In the genomic region with DNA sequence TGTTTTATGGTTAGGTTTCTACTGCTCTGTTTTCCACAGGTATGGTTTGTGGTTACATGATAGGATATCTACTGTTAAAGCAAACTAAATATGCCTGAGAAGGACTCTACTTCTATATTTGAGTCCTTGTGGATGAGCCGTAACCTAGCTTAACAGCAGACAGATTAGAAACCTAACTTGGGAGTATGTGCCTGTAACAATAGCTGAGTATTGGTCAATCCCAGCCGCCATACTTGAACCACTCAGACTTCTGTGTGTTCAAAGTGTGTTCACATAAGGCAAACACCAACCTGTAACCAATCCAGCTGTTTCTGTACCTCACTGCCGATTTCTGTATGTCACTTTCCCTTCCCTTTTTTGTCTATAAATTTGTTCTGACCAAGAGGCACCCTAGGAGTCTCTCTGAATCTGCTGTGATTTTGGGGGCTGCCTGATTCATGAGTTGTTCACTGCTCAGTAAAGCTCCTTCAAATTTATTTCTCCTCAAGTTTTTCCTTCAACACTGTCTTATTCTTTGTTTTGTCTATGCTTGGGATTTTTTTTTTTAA, we compare ENCODE assay signal across 24 cellular contexts. TPM values are rescaled to one million over a fixed set of nuclear protein-coding genes. Genes with fewer than 3 reads are reported as not detected.
DNase-seq lines count a peak whose midpoint lies in the region; ATAC-seq and TF ChIP-seq lines count a peak whose summit lies in the region.
"Had no signal": no experiment of that assay in that cellular context is flagged by ENCODE, and none has a peak within 500 bp of the region (broad histone marks: within the 10 kb centered on the region; RNA-seq: fewer than 3 reads in every experiment).

No MANE protein-coding gene starts in this region.

- no peaks in the 10 kb centered on the region for H3K27me3 Mint-ChIP-seq in activated naive CD4-positive, alpha-beta T cell treated with anti-CD3 and anti-CD28 coated beads, Interleukin-2, amount 50 U/mL, for 24 hours
- H3K27me3 Mint-ChIP-seq: activated naive CD4-positive, alpha-beta T cell treated with anti-CD3 and anti-CD28 coated beads, Interleukin-2, amount 10 ng/mL, durations not matched to agents 7 days and 5 days; stimulated activated naive CD8-positive, alpha-beta T cell treated with anti-CD3 and anti-CD28 coated beads, Interleukin-15, Interleukin-2, amounts not matched to agents 100 ng/mL and 50 ng/mL, for 24 hours; T-cell had no signal

- H3K27me3 ChIP-seq in SU-DHL-6 (ENCODE audit: low read length) = no peaks in the 10 kb centered on the region
- H3K27me3 ChIP-seq: BE2C, neutrophil, tibial nerve had no signal

- no peak for TF ChIP-seq CTCF in SU-DHL-6 (IDR thresholded peaks at IDR 0.05; ENCODE audit: insufficient read depth, low read length, poor library complexity, severe bottlenecking)

- no peak for DNase-seq in activated naive CD4-positive, alpha-beta T cell treated with anti-CD3 and anti-CD28 coated beads, Interleukin-2, amount 50 U/mL, for 72 hours (ENCODE audit: low spot score in 2 of 2)
- no peak for DNase-seq in NCI-H82 (lab: John Stamatoyannopoulos, UW)
- no peak for DNase-seq in 8988T
- no peak for DNase-seq in activated CD4-positive, alpha-beta T cell treated with anti-CD3 and anti-CD28 coated beads, Interleukin-2, amount 50 U/mL, for 4 hours
- DNase-seq in GM19238 (ENCODE audit: insufficient read length, low spot score) = no peak
- DNase-seq: activated naive CD4-positive, alpha-beta T cell treated with anti-CD3 and anti-CD28 coated beads, Interleukin-2, amount 10 ng/mL, durations not matched to agents 7 days and 5 days; aorta; BE2C; caudate nucleus; dermis blood vessel endothelial cell; NCI-H1092 treated with DMSO at 0.1 percent for 48 hours; NCI-H2029 treated with DMSO at 0.1 percent for 48 hours; NCI-H446; T-cell had no signal

- no peaks in the 10 kb centered on the region for H3K36me3 ChIP-seq in SU-DHL-6 (ENCODE audit: low read length)
- H3K36me3 ChIP-seq: neutrophil had no signal

- no peaks in the 10 kb centered on the region for H3F3A ChIP-seq in SU-DHL-6 (ENCODE audit: insufficient read depth)

- H3K9me2 ChIP-seq in SU-DHL-6 (replicated peaks; ENCODE audit: insufficient read depth, low read length) = no peaks in the 10 kb centered on the region

- H3K9ac ChIP-seq in SU-DHL-6 (ENCODE audit: low read length) = no peak overlapping the region
- H3K9ac ChIP-seq: KMS-11 had no signal

- H3K4me1 Mint-ChIP-seq in activated naive CD4-positive, alpha-beta T cell treated with anti-CD3 and anti-CD28 coated beads, Interleukin-2, amount 50 U/mL, for 24 hours = peaks cover 57% of the 10 kb centered on the region
- H3K4me1 Mint-ChIP-seq: activated naive CD4-positive, alpha-beta T cell treated with anti-CD3 and anti-CD28 coated beads, Interleukin-2, amount 10 ng/mL, durations not matched to agents 7 days and 5 days had no signal

- H3K27ac ChIP-seq in SU-DHL-6 (ENCODE audit: low read depth, low read length) = peak overlapping the region; percentile 25; the same call in 1 of the 2 replicates
- H3K27ac ChIP-seq: KMS-11, neutrophil, tibial nerve had no signal

- peak overlapping the region; percentile 31 for H3K4me2 ChIP-seq in SU-DHL-6 (ENCODE audit: low read depth, low read length, poor library complexity, severe bottlenecking)
- H3K4me2 ChIP-seq: KMS-11, smooth muscle cell had no signal

- H3K79me2 ChIP-seq in SU-DHL-6 (ENCODE audit: insufficient read depth, low read length) = peaks cover 77% of the 10 kb centered on the region

- H3K27ac Mint-ChIP-seq in activated naive CD4-positive, alpha-beta T cell treated with anti-CD3 and anti-CD28 coated beads, Interleukin-2, amount 50 U/mL, for 24 hours = peak overlapping the region; percentile 47
- H3K27ac Mint-ChIP-seq in activated naive CD4-positive, alpha-beta T cell treated with anti-CD3 and anti-CD28 coated beads, Interleukin-2, amount 50 U/mL, for 72 hours = peak overlapping the region in 1 of 2 donors; percentile 12
- H3K27ac Mint-ChIP-seq: activated naive CD4-positive, alpha-beta T cell treated with anti-CD3 and anti-CD28 coated beads, Interleukin-2, amount 10 ng/mL, durations not matched to agents 7 days and 5 days; stimulated activated naive CD8-positive, alpha-beta T cell treated with anti-CD3 and anti-CD28 coated beads, Interleukin-15, Interleukin-2, amounts not matched to agents 100 ng/mL and 50 ng/mL, for 24 hours; T-cell had no signal

- no peaks in the 10 kb centered on the region for H3K9me3 ChIP-seq in SU-DHL-6 (ENCODE audit: insufficient read depth, low read length)
- H3K9me3 ChIP-seq: BE2C, neutrophil, tibial nerve had no signal

- H3K36me3 Mint-ChIP-seq in activated naive CD4-positive, alpha-beta T cell treated with anti-CD3 and anti-CD28 coated beads, Interleukin-2, amount 50 U/mL, for 24 hours = peaks cover 7% of the 10 kb centered on the region
- peaks cover 0 to 13% of the 10 kb centered on the region in 2 donors for H3K36me3 Mint-ChIP-seq in activated naive CD4-positive, alpha-beta T cell treated with anti-CD3 and anti-CD28 coated beads, Interleukin-2, amount 50 U/mL, for 72 hours

- H2AFZ ChIP-seq in SU-DHL-6 (ENCODE audit: low read depth, low read length, severe bottlenecking) = no peak overlapping the region

- H3K9me3 Mint-ChIP-seq in activated naive CD4-positive, alpha-beta T cell treated with anti-CD3 and anti-CD28 coated beads, Interleukin-2, amount 50 U/mL, for 24 hours = no peaks in the 10 kb centered on the region
- no peaks in the 10 kb centered on the region for H3K9me3 Mint-ChIP-seq in activated naive CD4-positive, alpha-beta T cell treated with anti-CD3 and anti-CD28 coated beads, Interleukin-2, amount 50 U/mL, for 72 hours
- H3K9me3 Mint-ChIP-seq: activated naive CD4-positive, alpha-beta T cell treated with anti-CD3 and anti-CD28 coated beads, Interleukin-2, amount 10 ng/mL, durations not matched to agents 7 days and 5 days; stimulated activated naive CD8-positive, alpha-beta T cell treated with anti-CD3 and anti-CD28 coated beads, Interleukin-15, Interleukin-2, amounts not matched to agents 100 ng/mL and 50 ng/mL, for 24 hours; T-cell had no signal

- no peak overlapping the region for H3K4me3 Mint-ChIP-seq in activated naive CD4-positive, alpha-beta T cell treated with anti-CD3 and anti-CD28 coated beads, Interleukin-2, amount 50 U/mL, for 24 hours
- H3K4me3 Mint-ChIP-seq: activated naive CD4-positive, alpha-beta T cell treated with anti-CD3 and anti-CD28 coated beads, Interleukin-2, amount 10 ng/mL, durations not matched to agents 7 days and 5 days; stimulated activated naive CD8-positive, alpha-beta T cell treated with anti-CD3 and anti-CD28 coated beads, Interleukin-15, Interleukin-2, amounts not matched to agents 100 ng/mL and 50 ng/mL, for 24 hours; T-cell had no signal

- H4K20me1 ChIP-seq in SU-DHL-6 (ENCODE audit: low read depth, low read length) = peaks cover 18% of the 10 kb centered on the region; the same call in 1 of the 2 replicates

- ATAC-seq in activated naive CD4-positive, alpha-beta T cell treated with anti-CD3 and anti-CD28 coated beads, Interleukin-2, amount 50 U/mL, for 72 hours = no peak
- peak; percentile 62 for ATAC-seq in HG02938 (IDR thresholded peaks at IDR 0.05; ENCODE audit: unreplicated experiment)
- ATAC-seq: Panc1, T-cell had no signal

- no peak overlapping the region for H3K4me3 ChIP-seq in SU-DHL-6 (ENCODE audit: insufficient read depth, low read length, poor library complexity, severe bottlenecking)
- H3K4me3 ChIP-seq: lung, smooth muscle cell, tibial nerve had no signal

RNA-seq across cellular contexts. Expression of gene PHF3, which starts 37.1 kb away (rescaled TPM):
- 10 to 100 TPM; 55.2 to 61.6 TPM for total RNA-seq in activated naive CD4-positive, alpha-beta T cell treated with anti-CD3 and anti-CD28 coated beads, Interleukin-2, amount 50 U/mL, for 72 hours
